ENCODE assay signal across 20 cellular contexts in genomic region chr6:170471458-170471857, GRCh38.
DNase-seq lines count a peak whose midpoint lies in the region; ATAC-seq and TF ChIP-seq lines count a peak whose summit lies in the region.
"Had no signal": no experiment of that assay in that cellular context is flagged by ENCODE, and none has a peak within 500 bp of the region (broad histone marks: within the 10 kb centered on the region; RNA-seq: fewer than 3 reads in every experiment).

No MANE protein-coding gene starts in this region.

- intact Hi-C loops in uterus (cut with DNase I; ENCODE audit: low total_unique reads), result no loop called here

- H3K27ac ChIP-seq in uterus, result no peak overlapping the region
- H3K27ac ChIP-seq: SJCRH30 had no signal

- no peaks in the 10 kb centered on the region for H3K4me1 ChIP-seq in uterus
- H3K4me1 ChIP-seq: SJCRH30 had no signal

- H3K27me3 ChIP-seq in uterus, result no peaks in the 10 kb centered on the region
- H3K27me3 ChIP-seq: SJCRH30 had no signal

- no peak overlapping the region for H3K4me3 ChIP-seq in uterus
- H3K4me3 ChIP-seq: SJCRH30 had no signal

- DNase-seq in NCI-H1694 (lab: John Stamatoyannopoulos, UW) (peak; percentile 19), NCI-H1694 treated with DMSO at 0.1 percent for 48 hours (lab: John Stamatoyannopoulos, UW) (peak; percentile 28), medulla oblongata (ENCODE audit: extremely low spot score) (peak; percentile 50), NCI-H1930 (lab: John Stamatoyannopoulos, UW) (no peak), uterus (no peak)
- no peak for DNase-seq in central memory CD8-positive, alpha-beta T cell (ENCODE audit: low spot score in 2 of 2)
- DNase-seq: CD4-positive, alpha-beta memory T cell; COR-L47; DND-41; Kasumi-1; NCI-H1092 treated with DMSO at 0.1 percent for 48 hours; NCI-H1436; NCI-H2029 treated with DMSO at 0.1 percent for 48 hours; NCI-H2171 treated with DMSO at 0.1 percent for 48 hours; NCI-H748 treated with DMSO at 0.1 percent for 48 hours; NK-92 treated with Interleukin-12 subunit alpha and Interleukin-12 subunit beta, amount 100 ng/mL, for 24 hours; PC-3; SJCRH30 had no signal

- H3K27ac Mint-ChIP-seq in central memory CD8-positive, alpha-beta T cell (ENCODE audit: low read depth), result peak overlapping the region; percentile 65
- H3K27ac Mint-ChIP-seq: CD4-positive, alpha-beta memory T cell had no signal

- no peak for TF ChIP-seq CTCF in uterus (IDR thresholded peaks at IDR 0.05)

- H3K9me3 Mint-ChIP-seq in central memory CD8-positive, alpha-beta T cell, result no peaks in the 10 kb centered on the region
- H3K9me3 Mint-ChIP-seq: CD4-positive, alpha-beta memory T cell had no signal

- TF ChIP-seq POLR2A in uterus (IDR thresholded peaks at IDR 0.05), result no peak

- H3K36me3 Mint-ChIP-seq in central memory CD8-positive, alpha-beta T cell (ENCODE audit: insufficient read depth), result no peaks in the 10 kb centered on the region
- H3K36me3 Mint-ChIP-seq: CD4-positive, alpha-beta memory T cell had no signal

- peaks cover 4% of the 10 kb centered on the region for H3K4me1 Mint-ChIP-seq in central memory CD8-positive, alpha-beta T cell
- H3K4me1 Mint-ChIP-seq: CD4-positive, alpha-beta memory T cell had no signal

- H3K36me3 ChIP-seq in uterus, result no peaks in the 10 kb centered on the region
- H3K36me3 ChIP-seq: SJCRH30 had no signal

- no peak overlapping the region for H3K4me3 Mint-ChIP-seq in central memory CD8-positive, alpha-beta T cell
- H3K4me3 Mint-ChIP-seq: CD4-positive, alpha-beta memory T cell had no signal

- peaks cover 2% of the 10 kb centered on the region for H3K27me3 Mint-ChIP-seq in central memory CD8-positive, alpha-beta T cell

- ATAC-seq in central memory CD8-positive, alpha-beta T cell (replicated peaks; ENCODE audit: extremely low read depth, poor library complexity, severe bottlenecking), result no peak
- ATAC-seq in GM18517 (IDR thresholded peaks at IDR 0.05; ENCODE audit: unreplicated experiment), result no peak
- ATAC-seq: PC-3, SK-N-SH treated with all-trans-retinoic acid at 6 μM for 48 hours had no signal

- H3K9me3 ChIP-seq in uterus, result no peaks in the 10 kb centered on the region
- H3K9me3 ChIP-seq: SJCRH30 had no signal

Comparison
In these comparisons a context has a peak if more than half of its experiments do, and no peak if none do; other contexts are left out.
1. DNase-seq: peak in NCI-H1694 (single experiment), NCI-H1694 treated with DMSO at 0.1 percent for 48 hours (single experiment) and medulla oblongata (single experiment); none in central memory CD8-positive, alpha-beta T cell (0 of 2), NCI-H1930 (0 of 2) and uterus (0 of 2).